ENCODE assay signal across 8 cellular contexts in the genomic region with DNA sequence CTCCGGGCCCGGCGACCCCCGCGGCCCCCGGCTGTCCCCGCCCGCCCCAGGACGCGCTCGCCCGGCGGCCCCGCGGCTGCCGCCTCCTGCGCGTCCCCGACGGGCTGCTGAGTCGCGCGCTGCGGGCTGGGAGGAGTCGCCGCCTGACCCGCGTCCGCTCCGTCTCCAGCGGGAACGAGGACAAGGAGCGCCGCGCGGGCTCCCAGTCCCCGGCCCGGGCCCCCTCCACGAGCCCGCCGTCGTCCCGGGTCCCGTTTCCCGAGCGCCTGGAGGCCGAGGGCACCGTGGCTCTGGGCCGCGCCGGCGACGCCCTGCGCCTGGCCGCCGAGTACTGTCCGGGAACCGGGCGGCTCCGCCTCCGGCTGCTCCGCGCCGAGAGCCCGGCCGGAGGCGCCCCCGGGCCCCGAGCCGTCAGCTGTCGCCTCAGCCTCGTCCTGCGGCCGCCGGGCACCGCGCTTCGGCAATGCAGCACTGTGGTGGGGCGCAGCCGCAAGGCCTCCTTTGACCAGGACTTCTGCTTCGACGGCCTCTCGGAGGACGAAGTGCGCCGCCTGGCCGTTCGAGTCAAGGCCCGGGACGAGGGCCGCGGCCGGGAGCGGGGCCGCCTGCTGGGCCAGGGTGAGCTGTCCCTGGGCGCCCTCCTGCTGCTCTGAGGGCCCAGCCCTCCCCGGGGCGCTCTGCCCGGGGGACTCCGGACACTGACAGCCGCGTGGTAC. TPM values are rescaled to one million over a fixed set of nuclear protein-coding genes. Genes with fewer than 3 reads are reported as not detected.
DNase-seq lines count a peak whose midpoint lies in the region; TF ChIP-seq lines count a peak whose summit lies in the region.

No MANE protein-coding gene starts in this region.

- H3K4me1 Mint-ChIP-seq in IgD-negative memory B cell (peaks cover 16 to 21% (median 18%) of the 10 kb centered on the region in 3 donors), nephron progenitor cell (peaks cover 13% of the 10 kb centered on the region)

- H3K36me3 Mint-ChIP-seq in IgD-negative memory B cell (no peaks in the 10 kb centered on the region), nephron progenitor cell (ENCODE audit: low read depth) (no peaks in the 10 kb centered on the region)

- peak overlapping the region in 1 of 3 donors; percentile 70 for H3K27ac Mint-ChIP-seq in IgD-negative memory B cell
- H3K27ac Mint-ChIP-seq in nephron progenitor cell: no peak overlapping the region

- H3K4me3 Mint-ChIP-seq in IgD-negative memory B cell (peak overlapping the region; percentile 73 to 90 (median 81)), nephron progenitor cell (peak overlapping the region; percentile 69)

- TF ChIP-seq CTCF in fibroblast of villous mesenchyme (IDR thresholded peaks at IDR 0.05; ENCODE audit: insufficient read depth, low read depth, low read length) (peak; percentile 27), nephron progenitor cell (IDR thresholded peaks at IDR 0.05) (no peak)

- DNase-seq in NCI-H2081 (lab: John Stamatoyannopoulos, UW): peak; percentile 31 to 64
- no peak for DNase-seq in NCI-H2081 treated with DMSO at 0.1 percent for 48 hours (lab: John Stamatoyannopoulos, UW)
- peak; percentile 60 for DNase-seq in activated CD8-positive, alpha-beta memory T cell treated with anti-CD3 and anti-CD28 coated beads, Interleukin-2, amount 50 U/mL, for 48 hours
- DNase-seq in fibroblast of villous mesenchyme (ENCODE audit: low read depth): peak; percentile 33
- DNase-seq in nephron progenitor cell: peak; percentile 66
- DNase-seq in COR-L47 (lab: John Stamatoyannopoulos, UW): no peak
- DNase-seq in DMS153 (lab: John Stamatoyannopoulos, UW): no peak

- peak overlapping the region; percentile 42 for H3K4me3 ChIP-seq in fibroblast of villous mesenchyme (ENCODE audit: low read depth, low read length)

- H3K9me3 Mint-ChIP-seq in IgD-negative memory B cell (no peaks in the 10 kb centered on the region), nephron progenitor cell (peaks cover 3% of the 10 kb centered on the region)

- H3K27me3 Mint-ChIP-seq in IgD-negative memory B cell (peaks cover 17% of the 10 kb centered on the region), nephron progenitor cell (ENCODE audit: low read depth, poor library complexity) (peaks cover 82% of the 10 kb centered on the region)

RNA-seq across cellular contexts. Expression of gene C2CD4A, which starts 1.5 kb away (rescaled TPM):
- polyA plus RNA-seq in IgD-negative memory B cell: not detected
- not detected in 2 replicates for total RNA-seq in fibroblast of villous mesenchyme

RNA-seq across cellular contexts. Expression of gene VPS13C, which starts 8.0 kb away (rescaled TPM):
- 17.2 TPM for polyA plus RNA-seq in IgD-negative memory B cell
- total RNA-seq in fibroblast of villous mesenchyme: 80.9 and 94.6 TPM in 2 replicates

Comparison
In these comparisons a context has a peak if more than half of its experiments do, and no peak if none do; other contexts are left out.
1. DNase-seq: peak in NCI-H2081 (2 of 2), activated CD8-positive, alpha-beta memory T cell treated with anti-CD3 and anti-CD28 coated beads, Interleukin-2, amount 50 U/mL, for 48 hours (single experiment), fibroblast of villous mesenchyme (single experiment) and nephron progenitor cell (single experiment); none in NCI-H2081 treated with DMSO at 0.1 percent for 48 hours (single experiment), COR-L47 (single experiment) and DMS153 (single experiment).